ENCODE assay signal across 33 cellular contexts in genomic region chr7:132769280-132769679, GRCh38.
"Had no signal": no experiment of that assay in that cellular context is flagged by ENCODE, and none has a peak within 500 bp of the region (broad histone marks: within the 10 kb centered on the region; RNA-seq: fewer than 3 reads in every experiment).

No MANE protein-coding gene starts in this region.

- H3K4me1 Mint-ChIP-seq: central memory CD8-positive, alpha-beta T cell had no signal

- H3K4me1 ChIP-seq: ascending aorta had no signal

- H3K27me3 Mint-ChIP-seq: activated B cell treated with CpG ODN at 0.5 μM for 24 hours; activated CD4-positive, alpha-beta memory T cell treated with anti-CD3 and anti-CD28 coated beads for 36 hours; activated CD4-positive, alpha-beta T cell treated with anti-CD3 and anti-CD28 coated beads, Interleukin-2, amount 10 ng/mL, durations not matched to agents 24 days and 14 days; activated CD8-positive, alpha-beta T cell treated with anti-CD3 and anti-CD28 coated beads for 36 hours; activated naive CD4-positive, alpha-beta T cell treated with anti-CD3 and anti-CD28 coated beads, Interleukin-2, amount 10 ng/mL, durations not matched to agents 7 days and 5 days; activated naive CD4-positive, alpha-beta T cell treated with anti-CD3 and anti-CD28 coated beads, Interleukin-2, amount 50 U/mL, for 24 hours; activated naive CD8-positive, alpha-beta T cell; activated naive CD8-positive, alpha-beta T cell treated with anti-CD3 and anti-CD28 coated beads, Interleukin-2, amount 10 ng/mL, durations not matched to agents 7 days and 5 days; activated naive CD8-positive, alpha-beta T cell treated with anti-CD3 and anti-CD28 coated beads, Interleukin-2, amount 50 U/mL, for 24 hours; activated T-cell treated with anti-CD3 and anti-CD28 coated beads, Interleukin-2, amount 50 U/mL, for 24 hours had no signal

- H3K27ac ChIP-seq: ascending aorta, cardiac muscle cell, VCaP had no signal

- H3K27ac Mint-ChIP-seq: activated B cell treated with CpG ODN at 0.5 μM for 24 hours; activated CD4-positive, alpha-beta memory T cell treated with anti-CD3 and anti-CD28 coated beads for 36 hours; activated CD4-positive, alpha-beta T cell treated with anti-CD3 and anti-CD28 coated beads, Interleukin-2, amount 10 ng/mL, durations not matched to agents 24 days and 14 days; activated CD8-positive, alpha-beta T cell treated with anti-CD3 and anti-CD28 coated beads for 36 hours; activated naive CD4-positive, alpha-beta T cell treated with anti-CD3 and anti-CD28 coated beads, Interleukin-2, amount 50 U/mL, for 24 hours; activated naive CD8-positive, alpha-beta T cell treated with anti-CD3 and anti-CD28 coated beads, Interleukin-2, amount 10 ng/mL, durations not matched to agents 7 days and 5 days; activated naive CD8-positive, alpha-beta T cell treated with anti-CD3 and anti-CD28 coated beads, Interleukin-2, amount 50 U/mL, for 24 hours; activated T-cell treated with anti-CD3 and anti-CD28 coated beads, Interleukin-2, amount 50 U/mL, for 24 hours; activated T-helper 2 cell treated with anti-CD3 and anti-CD28 coated beads, Interferon-gamma antibody, Interleukin-2, Interleukin-4, amounts not matched to agents 10 μg/mL and 5 μg/mL and 100 μg/mL, durations not matched to agents 14 hours and 24 hours and 36 hours; brain; T-helper 1 cell treated with Interleukin-12 subunit alpha and Interleukin-12 subunit beta and Interleukin-4 antibody, amounts not matched to agents 30 μg/mL and 1 μg/mL, for 36 hours; T-helper 2 cell treated with Interferon-gamma antibody and Interleukin-4, amounts not matched to agents 5 μg/mL and 100 μg/mL, for 36 hours had no signal

- H3K4me3 Mint-ChIP-seq: activated B cell treated with CpG ODN at 0.5 μM for 24 hours; activated CD4-positive, alpha-beta memory T cell treated with anti-CD3 and anti-CD28 coated beads for 36 hours; activated CD4-positive, alpha-beta T cell treated with anti-CD3 and anti-CD28 coated beads, Interleukin-2, amount 10 ng/mL, durations not matched to agents 24 days and 14 days; activated CD8-positive, alpha-beta T cell treated with anti-CD3 and anti-CD28 coated beads for 36 hours; activated naive CD4-positive, alpha-beta T cell treated with anti-CD3 and anti-CD28 coated beads, Interleukin-2, amount 10 ng/mL, durations not matched to agents 7 days and 5 days; activated naive CD4-positive, alpha-beta T cell treated with anti-CD3 and anti-CD28 coated beads, Interleukin-2, amount 50 U/mL, for 24 hours; activated naive CD8-positive, alpha-beta T cell; activated naive CD8-positive, alpha-beta T cell treated with anti-CD3 and anti-CD28 coated beads, Interleukin-2, amount 10 ng/mL, durations not matched to agents 7 days and 5 days; activated naive CD8-positive, alpha-beta T cell treated with anti-CD3 and anti-CD28 coated beads, Interleukin-2, amount 50 U/mL, for 24 hours; activated T-cell treated with anti-CD3 and anti-CD28 coated beads, Interleukin-2, amount 50 U/mL, for 24 hours; brain; central memory CD8-positive, alpha-beta T cell; T-helper 1 cell treated with Interleukin-12 subunit alpha and Interleukin-12 subunit beta and Interleukin-4 antibody, amounts not matched to agents 30 μg/mL and 1 μg/mL, for 36 hours; T-helper 2 cell treated with Interferon-gamma antibody and Interleukin-4, amounts not matched to agents 5 μg/mL and 100 μg/mL, for 36 hours had no signal

- H3K4me3 ChIP-seq: ascending aorta, cardiac muscle cell had no signal

- H3K9me3 Mint-ChIP-seq: activated naive CD4-positive, alpha-beta T cell treated with anti-CD3 and anti-CD28 coated beads, Interleukin-2, amount 50 U/mL, for 24 hours had no signal

- H3K36me3 ChIP-seq: ascending aorta, cardiac muscle cell had no signal

- DNase-seq: activated B cell treated with CpG ODN at 0.5 μM for 24 hours; activated CD4-positive, alpha-beta memory T cell treated with anti-CD3 and anti-CD28 coated beads for 36 hours; activated CD4-positive, alpha-beta T cell treated with anti-CD3 and anti-CD28 coated beads for 4 hours; activated CD4-positive, alpha-beta T cell treated with anti-CD3 and anti-CD28 coated beads, Interleukin-2, amount 10 ng/mL, durations not matched to agents 24 days and 14 days; activated CD4-positive, alpha-beta T cell treated with anti-CD3 and anti-CD28 coated beads, Interleukin-2, amount 50 U/mL, for 1 hour; activated CD4-positive, alpha-beta T cell treated with anti-CD3 and anti-CD28 coated beads, Interleukin-2, amount 50 U/mL, for 4 hours; activated CD4-positive, CD25-positive, alpha-beta regulatory T cell treated with anti-CD3 and anti-CD28 coated beads, Interleukin-2, amount 50 U/mL, for 72 hours; activated CD8-positive, alpha-beta memory T cell treated with anti-CD3 and anti-CD28 coated beads, Interleukin-2, amount 50 U/mL, for 4 hours; activated CD8-positive, alpha-beta T cell treated with anti-CD3 and anti-CD28 coated beads for 36 hours; activated effector memory CD4-positive, alpha-beta T cell treated with Interleukin-2 at 50 U/mL for 16 hours; activated gamma-delta T cell; activated naive CD4-positive, alpha-beta T cell treated with anti-CD3 and anti-CD28 coated beads, Interleukin-2, amount 10 ng/mL, durations not matched to agents 7 days and 5 days; activated naive CD4-positive, alpha-beta T cell treated with Interleukin-2 at 50 U/mL for 16 hours; activated naive CD8-positive, alpha-beta T cell treated with anti-CD3 and anti-CD28 coated beads, Interleukin-2, amount 10 ng/mL, durations not matched to agents 7 days and 5 days; activated naive CD8-positive, alpha-beta T cell treated with anti-CD3 and anti-CD28 coated beads, Interleukin-2, amount 50 U/mL, for 24 hours; activated T-cell treated with anti-CD3 and anti-CD28 coated beads, Interleukin-2, amount 50 U/mL, for 24 hours; activated T-cell treated with anti-CD3 and anti-CD28 coated beads, Interleukin-2, amount 50 U/mL, for 48 hours; amygdala; anterior cingulate cortex; caudate nucleus; cerebellar nuclear complex; T-helper 2 cell; T-helper 9 cell had no signal

- H3K27me3 ChIP-seq: ascending aorta, cardiac muscle cell had no signal

- H3K36me3 Mint-ChIP-seq: brain had no signal

- ATAC-seq: activated CD8-positive, alpha-beta T cell treated with anti-CD3 and anti-CD28 coated beads for 36 hours; activated naive CD8-positive, alpha-beta T cell treated with anti-CD3 and anti-CD28 coated beads, Interleukin-2, amount 50 U/mL, for 24 hours had no signal
